In genomic region chr16:81366316-81366932, GRCh38 we compare ENCODE assay signal across 8 cellular contexts. TPM values are rescaled to one million over a fixed set of nuclear protein-coding genes. Genes with fewer than 3 reads are reported as not detected.
DNase-seq lines count a peak whose midpoint lies in the region; ATAC-seq and TF ChIP-seq lines count a peak whose summit lies in the region.

No MANE protein-coding gene starts in this region.

- H3K79me2 ChIP-seq in OCI-LY7 (ENCODE audit: insufficient read depth, low read depth, low read length): no peaks in the 10 kb centered on the region

- no TSS peak for BruUV-seq in OCI-LY7 (replicated peaks; lab: Mats Ljungman, UMichigan)

- no peaks in the 10 kb centered on the region for H3K27me3 Mint-ChIP-seq in activated CD4-positive, alpha-beta T cell treated with anti-CD3 and anti-CD28 coated beads for 36 hours
- no peaks in the 10 kb centered on the region for H3K27me3 Mint-ChIP-seq in mesothelial cell of epicardium (ENCODE audit: low read depth)

- no peak overlapping the region for H3K27ac Mint-ChIP-seq in activated CD4-positive, alpha-beta T cell treated with anti-CD3 and anti-CD28 coated beads for 36 hours
- no peak overlapping the region for H3K27ac Mint-ChIP-seq in mesothelial cell of epicardium

- H3K9me3 ChIP-seq in OCI-LY7 (ENCODE audit: low read length): no peaks in the 10 kb centered on the region

- no peaks in the 10 kb centered on the region for H3K9me3 Mint-ChIP-seq in activated CD4-positive, alpha-beta T cell treated with anti-CD3 and anti-CD28 coated beads for 36 hours (ENCODE audit: low read depth)
- H3K9me3 Mint-ChIP-seq in mesothelial cell of epicardium: no peaks in the 10 kb centered on the region

- POLR2A ChIA-PET in activated CD4-positive, alpha-beta T cell treated with anti-CD3 and anti-CD28 coated beads for 36 hours (lab: Charles Lee): interaction anchor here (0.7 kb wide), 1 partner anchor 93 kb away, joined by 3 read pairs; no protein-coding TSS in a partner anchor
- POLR2A ChIA-PET in OCI-LY7 (lab: Charles Lee): no interaction called here

- no peak for DNase-seq in activated CD4-positive, alpha-beta T cell treated with anti-CD3 and anti-CD28 coated beads for 36 hours
- no peak for DNase-seq in activated CD4-positive, alpha-beta T cell treated with anti-CD3 and anti-CD28 coated beads for 48 hours
- DNase-seq in HS-5 (ENCODE audit: low read depth): peak; percentile 4
- peak; percentile 70 for DNase-seq in OCI-LY7 (ENCODE audit: low spot score)
- DNase-seq in effector CD4-positive, alpha-beta T cell: peak; percentile 16
- DNase-seq in mesothelial cell of epicardium (ENCODE audit: low spot score in 2 of 2, unreplicated experiment in 2 of 2): no peak

- peak; percentile 71 for ATAC-seq in activated CD4-positive, alpha-beta T cell treated with anti-CD3 and anti-CD28 coated beads for 36 hours
- no peak for ATAC-seq in GM19035 (IDR thresholded peaks at IDR 0.05; ENCODE audit: unreplicated experiment)
- no peak for ATAC-seq in HG02884 (IDR thresholded peaks at IDR 0.05; ENCODE audit: unreplicated experiment)

- H2AFZ ChIP-seq in OCI-LY7 (ENCODE audit: low read length): no peak overlapping the region

- peaks cover 27% of the 10 kb centered on the region for H3K36me3 Mint-ChIP-seq in activated CD4-positive, alpha-beta T cell treated with anti-CD3 and anti-CD28 coated beads for 36 hours (ENCODE audit: low read depth)
- peaks cover 30% of the 10 kb centered on the region for H3K36me3 Mint-ChIP-seq in mesothelial cell of epicardium

- no peaks in the 10 kb centered on the region for H3K4me1 Mint-ChIP-seq in activated CD4-positive, alpha-beta T cell treated with anti-CD3 and anti-CD28 coated beads for 36 hours
- H3K4me1 Mint-ChIP-seq in mesothelial cell of epicardium: no peaks in the 10 kb centered on the region

- TF ChIP-seq CTCF in OCI-LY7 (conservative IDR thresholded peaks at IDR 0.05; ENCODE audit: low read length): peak; percentile 96
- TF ChIP-seq CTCF in mesothelial cell of epicardium (IDR thresholded peaks at IDR 0.05; ENCODE audit: unreplicated experiment): peak; percentile 72

- no peak overlapping the region for H3K4me3 ChIP-seq in OCI-LY7 (ENCODE audit: low read depth, low read length, poor library complexity, severe bottlenecking)

- intact Hi-C loops in activated CD4-positive, alpha-beta T cell treated with anti-CD3 and anti-CD28 coated beads for 36 hours (cut with DNase I, micrococcal nuclease): loop anchor here (1.0 to 5.0 kb wide), 7 partner anchors 36 to 521 kb away; no protein-coding TSS in a partner anchor
- intact Hi-C loops in OCI-LY7 (cut with micrococcal nuclease; ENCODE audit: unreplicated experiment): loop anchor here (1.0 kb wide), 2 partner anchors 357 to 372 kb away; no protein-coding TSS in a partner anchor

- H3K4me3 Mint-ChIP-seq in activated CD4-positive, alpha-beta T cell treated with anti-CD3 and anti-CD28 coated beads for 36 hours: no peak overlapping the region
- no peak overlapping the region for H3K4me3 Mint-ChIP-seq in mesothelial cell of epicardium

- H3K4me1 ChIP-seq in OCI-LY7 (ENCODE audit: insufficient read depth, low read length, poor library complexity, severe bottlenecking): no peaks in the 10 kb centered on the region

- H3K36me3 ChIP-seq in OCI-LY7 (ENCODE audit: insufficient read depth, low read length): peaks cover 20% of the 10 kb centered on the region; the same call in 1 of the 2 replicates

- CTCF ChIA-PET in activated CD4-positive, alpha-beta T cell treated with anti-CD3 and anti-CD28 coated beads for 36 hours (lab: Charles Lee): interaction anchor here (0.6 to 3.1 kb wide), 15 partner anchors 8 to 519 kb away, joined by 3 to 14 read pairs (median 4); no protein-coding TSS in a partner anchor
- CTCF ChIA-PET in OCI-LY7 (lab: Charles Lee; ENCODE audit: unreplicated experiment): no interaction called here

- no peak overlapping the region for H3K4me2 ChIP-seq in OCI-LY7 (ENCODE audit: low read length)

- H3K27ac ChIP-seq in OCI-LY7 (ENCODE audit: low read depth, low read length, poor library complexity, severe bottlenecking): no peak overlapping the region

- H4K20me1 ChIP-seq in OCI-LY7 (ENCODE audit: insufficient read depth, low read length): no peaks in the 10 kb centered on the region

- H3K9me2 ChIP-seq in OCI-LY7 (ENCODE audit: insufficient read depth, low read length): no peaks in the 10 kb centered on the region

RNA-seq across cellular contexts. Expression of gene GAN, which starts 51.7 kb away (rescaled TPM):
- 10 to 100 TPM; 13.4 to 13.8 TPM for total RNA-seq in activated CD4-positive, alpha-beta T cell treated with anti-CD3 and anti-CD28 coated beads for 36 hours
- 5.1 and 6.2 TPM in 2 replicates for total RNA-seq in OCI-LY7 (2014; rRNA removed; shearing (Covaris generic))
- total RNA-seq in OCI-LY7 (2022) (10.5 and 14.2 TPM in 2 replicates), mesothelial cell of epicardium (13.9 to 15.6 TPM (median 14.2 TPM) in 3 replicates)

Comparison
In these comparisons a context has a peak if more than half of its experiments do, and no peak if none do; other contexts are left out.
1. DNase-seq: peak in HS-5 (single experiment), OCI-LY7 (single experiment) and effector CD4-positive, alpha-beta T cell (single experiment); none in activated CD4-positive, alpha-beta T cell treated with anti-CD3 and anti-CD28 coated beads for 36 hours (single experiment), activated CD4-positive, alpha-beta T cell treated with anti-CD3 and anti-CD28 coated beads for 48 hours (single experiment) and mesothelial cell of epicardium (0 of 2).